Comparison of ENCODE assay signal across 21 cellular contexts in the genomic region with DNA sequence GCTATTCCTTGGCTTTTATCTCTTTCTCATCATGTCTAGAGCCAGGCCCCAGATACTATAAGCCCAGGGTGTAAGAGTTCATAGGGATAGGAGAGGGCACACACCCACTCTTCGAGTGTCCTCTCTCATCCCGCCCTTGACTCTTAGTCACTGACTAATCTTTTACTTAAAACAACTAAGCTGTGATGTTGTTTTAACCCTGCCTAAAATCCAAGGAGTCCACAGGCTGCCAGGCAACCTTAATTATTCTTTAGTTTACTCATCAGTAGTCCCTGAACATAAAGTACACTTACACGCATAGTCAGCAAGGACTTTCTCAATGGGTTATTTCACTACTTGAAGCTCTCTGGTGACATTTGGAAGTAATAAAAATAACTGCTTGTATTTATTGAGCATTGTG. TPM values are rescaled to one million over a fixed set of nuclear protein-coding genes. Genes with fewer than 3 reads are reported as not detected.
DNase-seq lines count a peak whose midpoint lies in the region; ATAC-seq and TF ChIP-seq lines count a peak whose summit lies in the region.
"Had no signal": no experiment of that assay in that cellular context is flagged by ENCODE, and none has a peak within 500 bp of the region (broad histone marks: within the 10 kb centered on the region; RNA-seq: fewer than 3 reads in every experiment).

No MANE protein-coding gene starts in this region.

- peaks cover 4% of the 10 kb centered on the region for H3F3A ChIP-seq in smooth muscle cell (ENCODE audit: low read depth)

- peak; percentile 35 for ATAC-seq in foreskin keratinocyte
- ATAC-seq: activated CD8-positive, alpha-beta T cell treated with anti-CD3 and anti-CD28 coated beads, Interleukin-2, amount 10 ng/mL, durations not matched to agents 7 days and 5 days; activated T-cell treated with anti-CD3 and anti-CD28 coated beads, Interleukin-2, amount 50 U/mL, for 72 hours; left ventricle myocardium superior; sciatic nerve; WTC11 had no signal

- DNase-seq in HK-2 (ENCODE audit: unreplicated experiment): peak; percentile 8
- DNase-seq in brain microvascular endothelial cell: peak; percentile 22
- no peak for DNase-seq in foreskin keratinocyte
- no peak for DNase-seq in smooth muscle cell (lab: John Stamatoyannopoulos, UW; ENCODE audit: unreplicated experiment)
- DNase-seq in SKM-1 treated with dmso at 0.1 percent for 144 hours (lab: John Stamatoyannopoulos, UW; ENCODE audit: unreplicated experiment): no peak
- DNase-seq in sigmoid colon: no peak
- DNase-seq in ACHN: no peak
- DNase-seq: activated CD8-positive, alpha-beta T cell treated with anti-CD3 and anti-CD28 coated beads, Interleukin-2, amount 10 ng/mL, durations not matched to agents 7 days and 5 days; activated T-cell treated with anti-CD3 and anti-CD28 coated beads, Interleukin-2, amount 50 U/mL, for 72 hours; BE2C; Calu3; GDM1; Karpas-422; left ventricle myocardium superior; NCI-H2107; NCI-H524 treated with DMSO at 0.1 percent for 48 hours; Right ventricle myocardium superior; stimulated activated CD4-positive, alpha-beta T cell treated with anti-CD3 and anti-CD28 coated beads, Interleukin-2, amount 100 ng/mL, for 48 hours; T-helper 2 cell had no signal

- peaks cover 44% of the 10 kb centered on the region for H4K20me1 ChIP-seq in smooth muscle cell (ENCODE audit: low read depth)

- 10% methylated on average over 3 of the region's 3 CpGs for WGBS in smooth muscle cell (ENCODE audit: low lambda C conversion rate)
- WGBS in sigmoid colon, 2 donors: 39 to 68% methylated on average over 3 of the region's 3 CpGs

- in situ Hi-C loops in brain microvascular endothelial cell (cut with HindIII; ENCODE audit: low pct_ligation_motif_present, low sequenced_read_pairs): no loop called here
- in situ Hi-C loops in ACHN (cut with HindIII; ENCODE audit: low pct_ligation_motif_present, low pct_unique_long_range_greater_than_20kb, low sequenced_read_pairs): no loop called here

- H3K36me3 ChIP-seq in brain microvascular endothelial cell (replicated peaks): no peaks in the 10 kb centered on the region
- H3K36me3 ChIP-seq in smooth muscle cell (ENCODE audit: low read depth): no peaks in the 10 kb centered on the region
- no peaks in the 10 kb centered on the region for H3K36me3 ChIP-seq in sigmoid colon
- H3K36me3 ChIP-seq: BE2C had no signal

- H3K27me3 ChIP-seq in brain microvascular endothelial cell (replicated peaks) (peaks cover 3% of the 10 kb centered on the region), foreskin keratinocyte (no peaks in the 10 kb centered on the region), smooth muscle cell (ENCODE audit: low read depth) (no peaks in the 10 kb centered on the region), sigmoid colon (no peaks in the 10 kb centered on the region)
- H3K27me3 ChIP-seq: BE2C had no signal

- no peaks in the 10 kb centered on the region for H3K9me3 ChIP-seq in smooth muscle cell (replicated peaks; ENCODE audit: low read depth)
- H3K9me3 ChIP-seq in sigmoid colon: no peaks in the 10 kb centered on the region
- H3K9me3 ChIP-seq: BE2C had no signal

- TF ChIP-seq POLR2A in sigmoid colon (IDR thresholded peaks at IDR 0.05): no peak

- H3K4me2 ChIP-seq in smooth muscle cell: no peak overlapping the region

- TF ChIP-seq CTCF in brain microvascular endothelial cell (IDR thresholded peaks at IDR 0.05; ENCODE audit: low read depth, low read length, missing control alignments) (no peak), foreskin keratinocyte (conservative IDR thresholded peaks at IDR 0.05) (no peak), smooth muscle cell (IDR thresholded peaks at IDR 0.05; ENCODE audit: borderline replicate concordance, insufficient read depth, poor library complexity, severe bottlenecking) (no peak), sigmoid colon (IDR thresholded peaks at IDR 0.05) (no peak)

- no peak overlapping the region for H3K9ac ChIP-seq in smooth muscle cell (ENCODE audit: low read depth)

- no peak overlapping the region for H2AFZ ChIP-seq in smooth muscle cell (ENCODE audit: low read depth)

- H3K27ac ChIP-seq in brain microvascular endothelial cell: no peak overlapping the region
- H3K27ac ChIP-seq in foreskin keratinocyte: no peak overlapping the region
- peak overlapping the region; percentile 45 for H3K27ac ChIP-seq in smooth muscle cell (ENCODE audit: low read depth)
- H3K27ac ChIP-seq in sigmoid colon: no peak overlapping the region

- H3K79me2 ChIP-seq in smooth muscle cell (ENCODE audit: low read depth): peaks cover 3% of the 10 kb centered on the region

- H3K4me1 ChIP-seq in foreskin keratinocyte (no peaks in the 10 kb centered on the region), smooth muscle cell (ENCODE audit: low read depth) (peaks cover 31% of the 10 kb centered on the region), sigmoid colon (no peaks in the 10 kb centered on the region)
- H3K4me1 ChIP-seq: BE2C had no signal

- H3K4me3 ChIP-seq in brain microvascular endothelial cell (ENCODE audit: low read depth, low read length): no peak overlapping the region
- no peak overlapping the region for H3K4me3 ChIP-seq in smooth muscle cell
- no peak overlapping the region for H3K4me3 ChIP-seq in sigmoid colon

- intact Hi-C loops in sigmoid colon (cut with DNase I): no loop called here

- no peak for TF ChIP-seq EP300 in sigmoid colon (IDR thresholded peaks at IDR 0.05)

RNA-seq across cellular contexts. Expression of a gene that starts 28.4 kb away (rescaled TPM):
- total RNA-seq in foreskin keratinocyte (2.7 and 5.3 TPM in 2 replicates), smooth muscle cell (15.3 and 18.1 TPM in 2 replicates), sigmoid colon (10 to 100 TPM in 1 of 4 donors, 1 to 10 TPM in 3; 2.1 to 12.1 (median 5.7) TPM)
- polyA plus RNA-seq in foreskin keratinocyte (0.63 and 1.2 TPM in 2 replicates), smooth muscle cell (2.8 and 4.0 TPM in 2 replicates), sigmoid colon (under 1 TPM in 1 of 3 donors, not detected in 2; 0.23 TPM)
- total RNA-seq: activated CD8-positive, alpha-beta T cell treated with anti-CD3 and anti-CD28 coated beads, Interleukin-2, amount 10 ng/mL, durations not matched to agents 7 days and 5 days; activated T-cell treated with anti-CD3 and anti-CD28 coated beads, Interleukin-2, amount 50 U/mL, for 72 hours had no signal

Comparison
In these comparisons a context has a peak if more than half of its experiments do, and no peak if none do; other contexts are left out.
1. DNase-seq: peak in HK-2 (single experiment) and brain microvascular endothelial cell (single experiment); none in foreskin keratinocyte (0 of 2), smooth muscle cell (single experiment), SKM-1 treated with dmso at 0.1 percent for 144 hours (single experiment), sigmoid colon (single experiment) and ACHN (single experiment).